ENCODE assay signal across 19 cellular contexts in genomic region chr9:104769655-104770054, GRCh38. TPM values are rescaled to one million over a fixed set of nuclear protein-coding genes. Genes with fewer than 3 reads are reported as not detected.
DNase-seq lines count a peak whose midpoint lies in the region; ATAC-seq and TF ChIP-seq lines count a peak whose summit lies in the region.
"Had no signal": no experiment of that assay in that cellular context is flagged by ENCODE, and none has a peak within 500 bp of the region (broad histone marks: within the 10 kb centered on the region; RNA-seq: fewer than 3 reads in every experiment).

No MANE protein-coding gene starts in this region.

- peak overlapping the region; percentile 54 for H3K4me2 ChIP-seq in OCI-LY3 (ENCODE audit: low read length)

- H4K20me1 ChIP-seq in OCI-LY3 (ENCODE audit: insufficient read depth, low read length): no peaks in the 10 kb centered on the region

- H3K27ac ChIP-seq in left ventricle myocardium inferior (replicated peaks) (peak overlapping the region; percentile 21), OCI-LY3 (ENCODE audit: low read length) (peak overlapping the region; percentile 74)
- H3K27ac ChIP-seq: gastroesophageal sphincter, ovary, thyroid gland, VCaP had no signal

- intact Hi-C loops in left ventricle myocardium inferior (cut with micrococcal nuclease) (no loop called here), cardiac septum (cut with DNase I) (no loop called here), sciatic nerve (cut with DNase I) (no loop called here), lower leg skin (cut with DNase I; ENCODE audit: low total_unique reads) (no loop called here)

- ATAC-seq in HG02938 (IDR thresholded peaks at IDR 0.05; ENCODE audit: unreplicated experiment) (peak; percentile 58), sciatic nerve (no peak)
- ATAC-seq: gastroesophageal sphincter, mucosa of descending colon had no signal

- H3K79me2 ChIP-seq in OCI-LY3 (ENCODE audit: low read length): no peaks in the 10 kb centered on the region

- H3K4me1 ChIP-seq in left ventricle myocardium inferior (peaks cover 34% of the 10 kb centered on the region), OCI-LY3 (ENCODE audit: low read length) (peaks cover 50% of the 10 kb centered on the region)
- H3K4me1 ChIP-seq: Caco-2 had no signal

- no peak for TF ChIP-seq CTCF in left ventricle myocardium inferior (IDR thresholded peaks at IDR 0.05; ENCODE audit: borderline replicate concordance)
- TF ChIP-seq CTCF in OCI-LY3 (IDR thresholded peaks at IDR 0.05; ENCODE audit: low read depth, low read length): no peak
- TF ChIP-seq CTCF in lower leg skin (IDR thresholded peaks at IDR 0.05): no peak

- DNase-seq in left ventricle myocardium inferior (no peak), cardiac septum (ENCODE audit: low spot score) (no peak), sciatic nerve (ENCODE audit: low spot score) (no peak), DMS53 (lab: John Stamatoyannopoulos, UW) (no peak), NCI-H2081 treated with DMSO at 0.1 percent for 48 hours (lab: John Stamatoyannopoulos, UW) (no peak), lower leg skin (ENCODE audit: low spot score in 2 of 2) (no peak)
- DNase-seq: activated naive CD4-positive, alpha-beta T cell treated with Interleukin-2 at 50 U/mL for 16 hours; Caco-2; mucosa of descending colon; NCI-H146; NCI-H774; ovary; SHP77 treated with DMSO at 0.1 percent for 48 hours; thyroid gland had no signal

- H3K9ac ChIP-seq in OCI-LY3 (ENCODE audit: low read length): peak overlapping the region; percentile 49

- H3K4me3 ChIP-seq in left ventricle myocardium inferior: no peak overlapping the region
- H3K4me3 ChIP-seq in OCI-LY3 (ENCODE audit: low read length): peak overlapping the region; percentile 35
- no peak overlapping the region for H3K4me3 ChIP-seq in lower leg skin (ENCODE audit: low read depth, poor library complexity, severe bottlenecking)
- H3K4me3 ChIP-seq: gastroesophageal sphincter, mucosa of descending colon, ovary, thyroid gland had no signal

- H2AFZ ChIP-seq in OCI-LY3 (ENCODE audit: low read depth, low read length): no peak overlapping the region

- no peak for TF ChIP-seq POLR2A in lower leg skin (IDR thresholded peaks at IDR 0.05)

- 78 to 80% methylated on average over 2 of the region's 2 CpGs for WGBS in lower leg skin, 2 donors

- H3K27me3 ChIP-seq in left ventricle myocardium inferior (ENCODE audit: low read depth) (no peaks in the 10 kb centered on the region), OCI-LY3 (ENCODE audit: low read depth, low read length) (no peaks in the 10 kb centered on the region)
- H3K27me3 ChIP-seq: gastroesophageal sphincter, ovary, thyroid gland had no signal

- H3K9me3 ChIP-seq in left ventricle myocardium inferior (replicated peaks) (no peaks in the 10 kb centered on the region), OCI-LY3 (ENCODE audit: insufficient read depth, low read length) (no peaks in the 10 kb centered on the region)
- H3K9me3 ChIP-seq: Caco-2, gastroesophageal sphincter, mucosa of descending colon, ovary, thyroid gland had no signal

- H3K36me3 ChIP-seq in left ventricle myocardium inferior: peaks cover 6% of the 10 kb centered on the region
- peaks cover 3% of the 10 kb centered on the region for H3K36me3 ChIP-seq in OCI-LY3 (replicated peaks; ENCODE audit: low read depth, low read length)
- H3K36me3 ChIP-seq: ovary, thyroid gland had no signal

RNA-seq across cellular contexts. Expression of gene NIPSNAP3B, which starts 5.7 kb away (rescaled TPM):
- 34.0 TPM for total RNA-seq in left ventricle myocardium inferior
- total RNA-seq in cardiac septum: 16.8 TPM
- total RNA-seq in sciatic nerve: 5.7 TPM
- total RNA-seq in lower leg skin: 1 to 10 TPM; 1.6 to 3.2 (median 1.9) TPM
- total RNA-seq: A172 had no signal

RNA-seq across cellular contexts. Expression of gene NIPSNAP3A, which starts 22.2 kb away (rescaled TPM):
- total RNA-seq in left ventricle myocardium inferior (25.3 TPM), cardiac septum (27.1 TPM), sciatic nerve (28.9 TPM), lower leg skin (10 to 100 TPM; 22.0 to 30.1 (median 26.0) TPM)
